In the genomic region with DNA sequence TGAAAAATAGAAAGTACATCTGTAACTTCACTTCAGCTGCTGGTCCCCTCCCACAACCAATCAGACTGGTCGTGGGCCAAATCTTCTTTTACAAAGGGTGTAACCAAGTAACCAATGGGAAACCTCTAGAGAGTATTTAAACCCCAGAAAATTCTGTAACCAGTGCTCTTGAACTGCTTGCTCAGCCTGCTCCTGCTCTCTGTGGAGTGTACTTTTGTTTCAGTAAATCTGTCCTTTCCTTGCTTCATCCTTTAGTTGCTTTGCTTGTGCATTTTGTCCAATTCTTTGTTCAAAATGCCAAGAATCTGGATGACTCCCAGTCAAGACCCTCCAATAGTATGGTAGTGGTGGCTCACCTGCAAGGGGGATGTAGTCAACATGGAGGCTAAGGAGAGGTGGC, we compare ENCODE assay signal across 11 cellular contexts.
"Had no signal": no experiment of that assay in that cellular context is flagged by ENCODE, and none has a peak within 500 bp of the region (broad histone marks: within the 10 kb centered on the region; RNA-seq: fewer than 3 reads in every experiment).

No MANE protein-coding gene starts in this region.

- H3K4me1 ChIP-seq: HAP-1 had no signal

- H3K36me3 ChIP-seq: HAP-1 had no signal

- H3K9ac ChIP-seq: GM23248 had no signal

- H3K9me3 ChIP-seq: HAP-1 had no signal

- FAIRE-seq: H1, H54 had no signal

- H3K4me3 ChIP-seq: GM23248, GM23338, HAP-1 had no signal

- H3K4me2 ChIP-seq: GM23338 had no signal

- DNase-seq: GM23248, GOT3, H7, H9, HCEC 1CT, HFFc6 had no signal

- H2AFZ ChIP-seq: GM23248, GM23338 had no signal

- H3K27ac ChIP-seq: GM23248 had no signal

- ATAC-seq: GM23338, HCT116 had no signal
